ENCODE assay signal across 8 cellular contexts in genomic region chr17:7393613-7394451, GRCh38. TPM values are rescaled to one million over a fixed set of nuclear protein-coding genes. Genes with fewer than 3 reads are reported as not detected.
DNase-seq lines count a peak whose midpoint lies in the region; ATAC-seq and TF ChIP-seq lines count a peak whose summit lies in the region.

No MANE protein-coding gene starts in this region.

- H3K36me3 ChIP-seq in Panc1 (ENCODE audit: control insufficient read depth, insufficient read depth, low read length) = no peaks in the 10 kb centered on the region
- peaks cover 36% of the 10 kb centered on the region; the same call in 1 of the 2 replicates for H3K36me3 ChIP-seq in iPS-20b (ENCODE audit: insufficient read depth, low read depth, low read length)

- ATAC-seq in GM18517 (IDR thresholded peaks at IDR 0.05; ENCODE audit: unreplicated experiment) (peak; percentile 50), HG03060 (IDR thresholded peaks at IDR 0.05; ENCODE audit: low read depth, unreplicated experiment) (peak; percentile 17), Panc1 (peak; percentile 52)

- H3K9ac ChIP-seq in iPS-20b (ENCODE audit: low read depth, low read length) = peak overlapping the region; percentile 75; the same call in 1 of the 2 replicates

- intact Hi-C loops in Panc1 (cut with micrococcal nuclease; ENCODE audit: unreplicated experiment) = no loop called here

- H3K4me3 ChIP-seq in Panc1 (ENCODE audit: low read depth in 2 of 2, low read length in 2 of 2) (peak overlapping the region; percentile 71 to 82), iPS-20b (ENCODE audit: low read length) (peak overlapping the region; percentile 93)

- no peak for TF ChIP-seq CTCF in 22Rv1 (IDR thresholded peaks at IDR 0.05)
- TF ChIP-seq CTCF in Panc1 (IDR thresholded peaks at IDR 0.05) = no peak

- POLR2A ChIA-PET in Panc1 (lab: Charles Lee) = interaction anchor here (0.6 kb wide), 2 partner anchors 12 to 42 kb away, joined by 3 read pairs; partner anchors contain the start of gene TMEM102

- H3K27ac ChIP-seq in 22Rv1 (peak overlapping the region; percentile 95), Panc1 (ENCODE audit: low read length) (peak overlapping the region; percentile 73), angular gyrus (ENCODE audit: low read depth, low read length) (peak overlapping the region; percentile 64), iPS-20b (ENCODE audit: low read length) (no peak overlapping the region)

- no TSS peak for BruUV-seq in Panc1 (replicated peaks; lab: Mats Ljungman, UMichigan)

- no peaks in the 10 kb centered on the region for H3K27me3 ChIP-seq in Panc1 (ENCODE audit: control insufficient read depth, insufficient read depth, low read length)
- no peaks in the 10 kb centered on the region; the same call in 1 of the 2 replicates for H3K27me3 ChIP-seq in iPS-20b (ENCODE audit: insufficient read depth, low read length)

- H3K9me3 ChIP-seq in Panc1 (ENCODE audit: control insufficient read depth, insufficient read depth, low read depth, low read length) = no peaks in the 10 kb centered on the region
- H3K9me3 ChIP-seq in iPS-20b (ENCODE audit: insufficient read depth, low read depth, low read length) = no peaks in the 10 kb centered on the region

- DNase-seq in Panc1 (ENCODE audit: low read depth, low spot score) = no peak
- DNase-seq in stimulated activated CD4-positive, alpha-beta T cell treated with anti-CD3 and anti-CD28 coated beads, Interleukin-1b, Interleukin-23, amount 100 ng/mL, for 48 hours = peak; percentile 51
- no peak for DNase-seq in COLO829 (ENCODE audit: low spot score)

- in situ Hi-C loops in Panc1 (cut with HindIII; ENCODE audit: low pct_unique_long_range_greater_than_20kb, low sequenced_read_pairs) = no loop called here

- H3K4me1 ChIP-seq in Panc1 (ENCODE audit: control insufficient read depth, insufficient read depth, low read length) (no peaks in the 10 kb centered on the region), iPS-20b (ENCODE audit: insufficient read depth, low read length) (no peaks in the 10 kb centered on the region)

- CTCF ChIA-PET in Panc1 (lab: Charles Lee) = interaction anchor here (0.7 kb wide), 1 partner anchor 38 kb away, joined by 4 read pairs; no protein-coding TSS in a partner anchor

RNA-seq across cellular contexts. Expression of gene PLSCR3, which starts 0.5 kb away (rescaled TPM):
- total RNA-seq in Panc1 (2021; ENCODE audit: unreplicated experiment) = 32.0 TPM
- polyA plus RNA-seq in Panc1 (2012; ENCODE audit: insufficient read length) = 68.3 TPM

RNA-seq across cellular contexts. Expression of gene TMEM256, which starts 10.1 kb away (rescaled TPM):
- 35.8 TPM for total RNA-seq in Panc1 (2021; ENCODE audit: unreplicated experiment)
- polyA plus RNA-seq in Panc1 (2012; ENCODE audit: insufficient read length) = 35.1 TPM

RNA-seq across cellular contexts. Expression of gene TNK1, which starts 12.9 kb away (rescaled TPM):
- total RNA-seq in Panc1 (2021; ENCODE audit: unreplicated experiment) = 6.2 TPM
- 7.2 TPM for polyA plus RNA-seq in Panc1 (2012; ENCODE audit: insufficient read length)

RNA-seq across cellular contexts. Expression of gene NLGN2, which starts 13.8 kb away (rescaled TPM):
- total RNA-seq in Panc1 (2021; ENCODE audit: unreplicated experiment) = 33.6 TPM
- polyA plus RNA-seq in Panc1 (2012; ENCODE audit: insufficient read length) = 42.7 TPM

RNA-seq across cellular contexts. Expression of gene SPEM1, which starts 26.3 kb away (rescaled TPM):
- total RNA-seq in Panc1 (2021; ENCODE audit: unreplicated experiment) = not detected
- not detected for polyA plus RNA-seq in Panc1 (2012; ENCODE audit: insufficient read length)
